ENCODE assay signal across 9 cellular contexts in genomic region chr1:24149854-24150227, GRCh38. TPM values are rescaled to one million over a fixed set of nuclear protein-coding genes. Genes with fewer than 3 reads are reported as not detected.
A peak's percentile ranks its signal among the peaks of the same experiment; 100 is the strongest.
DNase-seq lines count a peak whose midpoint lies in the region; ATAC-seq and TF ChIP-seq lines count a peak whose summit lies in the region.
"Had no signal": no experiment of that assay in that cellular context is flagged by ENCODE, and none has a peak within 500 bp of the region (broad histone marks: within the 10 kb centered on the region; RNA-seq: fewer than 3 reads in every experiment).

No MANE protein-coding gene starts in this region.

- H3K23ac ChIP-seq in trophoblast cell (ENCODE audit: low read length) = no peak overlapping the region

- H4K12ac ChIP-seq in trophoblast cell (ENCODE audit: low read depth, low read length) = peak overlapping the region; percentile 59

- H2AFZ ChIP-seq in trophoblast cell (ENCODE audit: insufficient read depth, low read length, poor library complexity) = no peak overlapping the region

- TF ChIP-seq CTCF in colonic mucosa (IDR thresholded peaks at IDR 0.05) = no peak

- CTCF ChIA-PET in CD8-positive, alpha-beta memory T cell (lab: Charles Lee) = interaction anchor here (0.7 to 8.3 kb wide), 21 partner anchors 8 to 459 kb away, joined by 3 to 79 read pairs (median 4); partner anchors contain the start of genes IFNLR1 and STPG1

- H3K9ac ChIP-seq in ES-I3 (ENCODE audit: low read depth, low read length) (peak overlapping the region; percentile 71; the same call in 1 of the 2 replicates), colonic mucosa (ENCODE audit: low read depth in 2 of 2, low read length in 2 of 2) (peak overlapping the region in 1 of 2 donors; percentile 66), trophoblast cell (ENCODE audit: low read length) (peak overlapping the region; percentile 38)

- WGBS in trophoblast cell (ENCODE audit: extremely low coverage, insufficient coverage, insufficient read length) = no CpG with 5 or more reads among the region's 6 CpGs

- H3K27me3 ChIP-seq in colonic mucosa (no peaks in the 10 kb centered on the region), trophoblast cell (ENCODE audit: insufficient read depth, low read length) (no peaks in the 10 kb centered on the region)
- peaks cover 7% of the 10 kb centered on the region for H3K27me3 ChIP-seq in CD8-positive, alpha-beta memory T cell (ENCODE audit: insufficient read depth, low read length, poor library complexity, severe bottlenecking)

- H2BK12ac ChIP-seq in trophoblast cell (ENCODE audit: low read length) = no peak overlapping the region

- H3K36me3 ChIP-seq in ES-I3 (ENCODE audit: insufficient read depth, low read length) = no peaks in the 10 kb centered on the region
- H3K36me3 ChIP-seq in colonic mucosa = no peaks in the 10 kb centered on the region
- no peaks in the 10 kb centered on the region for H3K36me3 ChIP-seq in trophoblast cell (ENCODE audit: control insufficient read depth in 1 of 2, insufficient read depth in 2 of 2, low read length in 2 of 2)
- no peaks in the 10 kb centered on the region for H3K36me3 ChIP-seq in CD8-positive, alpha-beta memory T cell (ENCODE audit: insufficient read depth, low read length)

- H3K79me2 ChIP-seq in trophoblast cell (ENCODE audit: control insufficient read depth, insufficient read depth, low read length, poor library complexity) = peaks cover 3% of the 10 kb centered on the region

- no peak overlapping the region for H3K4me3 ChIP-seq in colonic mucosa
- H3K4me3 ChIP-seq in trophoblast cell (ENCODE audit: low read depth, low read length) = no peak overlapping the region
- no peak overlapping the region for H3K4me3 ChIP-seq in CD8-positive, alpha-beta memory T cell (ENCODE audit: low read length)

- H3K4me1 Mint-ChIP-seq in CD8-positive, alpha-beta memory T cell = peaks cover 9 to 16% (median 11%) of the 10 kb centered on the region in 3 donors

- H2BK120ac ChIP-seq in trophoblast cell (ENCODE audit: insufficient read depth, low read length, poor library complexity) = no peak overlapping the region

- peak overlapping the region in 2 of 7 donors; percentile 59 to 60 for H3K4me3 Mint-ChIP-seq in CD8-positive, alpha-beta memory T cell

- H3K4me1 ChIP-seq in ES-I3 (ENCODE audit: insufficient read depth, low read length) (peaks cover 10% of the 10 kb centered on the region; the same call in 1 of the 2 replicates), colonic mucosa (peaks cover 8% of the 10 kb centered on the region), trophoblast cell (ENCODE audit: control insufficient read depth in 1 of 2, insufficient read depth in 2 of 2, low read length in 2 of 2) (peaks cover 7 to 18% of the 10 kb centered on the region in 2 experiments)
- H3K4me1 ChIP-seq in CD8-positive, alpha-beta memory T cell (ENCODE audit: insufficient read depth, low read length) = peaks cover 11% of the 10 kb centered on the region

- POLR2A ChIA-PET in CD8-positive, alpha-beta memory T cell (lab: Charles Lee) = interaction anchor here (0.7 to 1.5 kb wide), 2 partner anchors 241 to 242 kb away, joined by 3 to 4 read pairs; no protein-coding TSS in a partner anchor

- no peak overlapping the region for H3K27ac Mint-ChIP-seq in CD8-positive, alpha-beta memory T cell

- H3K9me3 ChIP-seq in ES-I3 (ENCODE audit: control insufficient read depth, insufficient read depth, low read length) (no peaks in the 10 kb centered on the region), colonic mucosa (no peaks in the 10 kb centered on the region), trophoblast cell (ENCODE audit: insufficient read depth, low read depth, low read length) (no peaks in the 10 kb centered on the region)
- H3K9me3 ChIP-seq in CD8-positive, alpha-beta memory T cell (ENCODE audit: low read length) = no peaks in the 10 kb centered on the region

- H4K91ac ChIP-seq in trophoblast cell (ENCODE audit: low read depth, low read length) = peak overlapping the region; percentile 63

- peak overlapping the region; percentile 73 for H3K14ac ChIP-seq in trophoblast cell (ENCODE audit: low read length)

- ATAC-seq in HG03196 (IDR thresholded peaks at IDR 0.05; ENCODE audit: unreplicated experiment) (no peak), GM18868 (IDR thresholded peaks at IDR 0.05; ENCODE audit: unreplicated experiment) (no peak)

- H3K9me3 Mint-ChIP-seq in CD8-positive, alpha-beta memory T cell = no peaks in the 10 kb centered on the region
- H3K9me3 Mint-ChIP-seq: central memory CD8-positive, alpha-beta T cell had no signal

- H3K27ac ChIP-seq in colonic mucosa (peak overlapping the region; percentile 63), trophoblast cell (ENCODE audit: low read depth, low read length) (no peak overlapping the region)
- no peak overlapping the region for H3K27ac ChIP-seq in CD8-positive, alpha-beta memory T cell (ENCODE audit: low read depth, low read length)

- peaks cover 13 to 41% of the 10 kb centered on the region in 2 donors for H3K27me3 Mint-ChIP-seq in CD8-positive, alpha-beta memory T cell

- H3K18ac ChIP-seq in trophoblast cell (ENCODE audit: low read length) = peak overlapping the region; percentile 56

- peak; percentile 84 for DNase-seq in RKO (ENCODE audit: low spot score)
- peak; percentile 82 for DNase-seq in colonic mucosa
- DNase-seq in trophoblast cell = peak; percentile 71 to 81
- DNase-seq in CD8-positive, alpha-beta memory T cell = no peak
- no peak for DNase-seq in DMS79 (lab: John Stamatoyannopoulos, UW)

- peak overlapping the region; percentile 77 for H2AK5ac ChIP-seq in trophoblast cell (ENCODE audit: low read length)

- H4K8ac ChIP-seq in trophoblast cell (ENCODE audit: low read depth, low read length) = peak overlapping the region; percentile 5

- H3K4ac ChIP-seq in trophoblast cell (ENCODE audit: low read depth, low read length) = no peak overlapping the region

- peak overlapping the region; percentile 59 for H3K4me2 ChIP-seq in trophoblast cell (ENCODE audit: low read length)

- H3K36me3 Mint-ChIP-seq in CD8-positive, alpha-beta memory T cell = no peaks in the 10 kb centered on the region

- H2BK5ac ChIP-seq in trophoblast cell (ENCODE audit: low read depth, low read length, poor library complexity) = no peak overlapping the region

- peaks cover 10% of the 10 kb centered on the region for H3K79me1 ChIP-seq in trophoblast cell (ENCODE audit: low read length)

- intact Hi-C loops in colonic mucosa (cut with DNase I) = loop anchor here (5.0 kb wide), 1 partner anchor 52 kb away; no protein-coding TSS in a partner anchor

RNA-seq across cellular contexts. Expression of gene IL22RA1, which starts 6.9 kb away (rescaled TPM):
- 10 to 100 TPM; 15.5 to 17.3 TPM for total RNA-seq in colonic mucosa
- 0.15 and 0.18 TPM in 2 replicates for polyA plus RNA-seq in trophoblast cell (2013)
- total RNA-seq in CD8-positive, alpha-beta memory T cell = not detected
- not detected for polyA plus RNA-seq in CD8-positive, alpha-beta memory T cell

RNA-seq across cellular contexts. Expression of gene IFNLR1, which starts 37.2 kb away (rescaled TPM):
- total RNA-seq in colonic mucosa = 10 to 100 TPM in 1 of 2 donors, 1 to 10 TPM in 1; 7.9 to 16.8 TPM
- polyA plus RNA-seq in trophoblast cell (2013) = 3.1 and 3.5 TPM in 2 replicates
- 1 to 10 TPM; 5.4 to 6.1 TPM for total RNA-seq in CD8-positive, alpha-beta memory T cell
- polyA plus RNA-seq in CD8-positive, alpha-beta memory T cell = 3.1 TPM

RNA-seq across cellular contexts. Expression of gene MYOM3, which starts 37.9 kb away (rescaled TPM):
- total RNA-seq in colonic mucosa = 1 to 10 TPM; 1.8 to 3.3 TPM
- polyA plus RNA-seq in trophoblast cell (2013) = 0.01 and 0.04 TPM in 2 replicates
- not detected for total RNA-seq in CD8-positive, alpha-beta memory T cell
- not detected for polyA plus RNA-seq in CD8-positive, alpha-beta memory T cell

Comparison
In these comparisons a context has a peak if more than half of its experiments do, and no peak if none do; other contexts are left out.
1. DNase-seq: peak in RKO (single experiment), colonic mucosa (single experiment) and trophoblast cell (2 of 2); none in CD8-positive, alpha-beta memory T cell (0 of 5) and DMS79 (single experiment).
2. RNA of gene IL22RA1, which starts 6.9 kb away (total RNA-seq): 15.5 to 17.3 TPM in colonic mucosa; not detected in CD8-positive, alpha-beta memory T cell; every median in the first group is over 10 times any median in the second.